In the genomic region with DNA sequence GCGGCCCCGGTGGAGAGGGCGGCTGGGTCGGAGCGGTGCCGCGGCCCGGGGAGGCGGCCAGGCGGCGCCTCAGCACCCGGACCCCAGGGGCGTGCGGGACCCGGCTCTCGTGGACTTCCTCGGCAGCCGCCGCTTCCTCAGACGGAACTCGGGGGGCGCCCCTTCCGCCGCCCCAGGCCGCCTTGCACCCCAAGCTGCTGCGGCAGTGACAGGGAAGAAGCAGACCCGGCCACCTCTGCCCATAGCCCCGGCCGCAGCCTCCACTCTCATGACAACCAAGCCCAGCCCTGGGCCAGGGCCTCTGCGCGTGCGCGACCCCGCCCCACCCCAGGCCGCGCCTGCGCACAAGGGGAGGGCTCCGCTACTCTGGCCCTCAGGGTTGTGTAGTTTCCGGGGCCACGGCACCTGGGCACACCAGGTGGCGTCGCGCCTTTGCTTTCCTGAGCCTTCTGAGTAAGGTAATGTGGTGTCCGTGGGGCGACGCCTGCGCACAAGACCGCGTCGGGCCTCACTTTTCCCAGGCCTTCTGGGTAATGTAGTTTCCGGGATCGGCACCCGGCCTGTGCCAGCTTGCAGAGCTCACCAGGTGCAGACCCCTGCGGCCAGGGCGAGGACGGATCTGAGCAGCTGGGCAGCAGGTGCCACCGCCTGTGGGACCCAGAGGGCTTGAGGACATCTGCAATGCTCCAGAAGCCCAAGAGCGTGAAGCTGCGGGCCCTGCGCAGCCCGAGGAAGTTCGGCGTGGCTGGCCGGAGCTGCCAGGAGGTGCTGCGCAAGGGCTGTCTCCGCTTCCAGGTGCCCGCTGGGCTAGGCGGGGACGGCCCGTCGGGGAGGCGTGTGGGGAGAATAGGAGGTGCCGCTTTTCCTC, we compare ENCODE assay signal across 8 cellular contexts.
A peak's percentile ranks its signal among the peaks of the same experiment; 100 is the strongest.
DNase-seq lines count a peak whose midpoint lies in the region; ATAC-seq lines count a peak whose summit lies in the region.

CEP104 (minus strand) TSS at position 289 of the 868 bp plus-strand sequence. CDS start 4,804 bp downstream, outside the sequence.
A gene with protein sequence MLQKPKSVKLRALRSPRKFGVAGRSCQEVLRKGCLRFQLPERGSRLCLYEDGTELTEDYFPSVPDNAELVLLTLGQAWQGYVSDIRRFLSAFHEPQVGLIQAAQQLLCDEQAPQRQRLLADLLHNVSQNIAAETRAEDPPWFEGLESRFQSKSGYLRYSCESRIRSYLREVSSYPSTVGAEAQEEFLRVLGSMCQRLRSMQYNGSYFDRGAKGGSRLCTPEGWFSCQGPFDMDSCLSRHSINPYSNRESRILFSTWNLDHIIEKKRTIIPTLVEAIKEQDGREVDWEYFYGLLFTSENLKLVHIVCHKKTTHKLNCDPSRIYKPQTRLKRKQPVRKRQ (plus strand): TSS at position 554 of the 868 bp plus-strand sequence. CDS start 128 bp downstream, at position 682.

- DNase-seq in AG08396 (ENCODE audit: low spot score) (peak; percentile 100), NCI-H345 treated with DMSO at 0.1 percent for 48 hours (lab: John Stamatoyannopoulos, UW; ENCODE audit: unreplicated experiment) (peak; percentile 99), cerebellar cortex (ENCODE audit: low spot score) (peak; percentile 98), islet precursor cell (peak; percentile 99)
- DNase-seq in activated CD4-positive, CD25-positive, alpha-beta regulatory T cell treated with anti-CD3 and anti-CD28 coated beads, Interleukin-2, amount 50 U/mL, for 16 hours (ENCODE audit: low read depth, low spot score), result peak; percentile 98
- DNase-seq in stimulated activated CD4-positive, alpha-beta T cell treated with anti-CD3 and anti-CD28 coated beads, Interleukin-12 subunit alpha, Interleukin-12 subunit beta, amount 100 ng/mL, for 48 hours (ENCODE audit: low read depth in 2 of 3, low spot score in 1 of 3), result peak; percentile 88 to 94 (median 89)

- peak; percentile 95 for ATAC-seq in GM18907 (IDR thresholded peaks at IDR 0.05; ENCODE audit: unreplicated experiment)
- peak; percentile 97 for ATAC-seq in HG03159 (IDR thresholded peaks at IDR 0.05; ENCODE audit: unreplicated experiment)

Comparison
In these comparisons a context has a peak if more than half of its experiments do, and no peak if none do; other contexts are left out.
1. Peak in every context shown above with its lines: DNase-seq and ATAC-seq.